In the genomic region with DNA sequence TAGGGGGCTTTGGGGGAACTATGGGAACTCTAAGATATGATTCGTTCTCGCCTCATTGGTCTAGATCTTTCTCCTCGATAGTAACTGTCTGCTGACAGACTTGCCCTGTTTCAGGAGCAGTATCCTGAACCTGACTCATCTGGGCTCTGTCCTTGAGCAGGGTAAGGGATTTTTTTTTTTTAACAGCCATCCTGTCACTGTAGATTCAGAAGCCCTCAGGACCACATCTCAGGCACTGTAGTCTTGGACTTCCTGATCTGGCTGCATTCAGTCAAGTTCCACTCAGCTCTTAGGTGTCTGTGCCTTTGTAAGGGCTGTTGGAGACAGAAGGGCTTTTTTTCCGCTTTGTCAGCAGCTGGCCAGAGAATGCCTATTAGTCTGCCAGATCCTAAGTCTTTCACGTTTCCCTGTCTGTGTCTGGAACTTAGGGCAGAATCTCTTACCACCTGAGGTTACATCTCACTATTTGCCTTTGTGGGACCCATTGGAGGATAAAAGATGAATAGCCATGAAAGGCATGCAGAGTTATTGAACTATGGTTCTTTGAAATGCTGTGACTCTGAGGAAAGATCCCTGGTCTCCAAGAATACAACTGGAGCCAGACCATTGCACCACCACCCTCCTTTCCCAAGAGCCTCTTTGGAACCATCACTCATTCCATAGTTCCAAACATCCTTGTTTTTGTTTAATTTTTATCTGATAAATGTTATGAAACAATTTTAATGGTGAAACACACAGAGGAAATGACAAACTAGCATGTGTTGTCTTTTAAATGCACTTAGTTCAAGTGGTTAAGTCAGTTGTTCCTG, we compare ENCODE assay signal across 8 cellular contexts. TPM values are rescaled to one million over a fixed set of nuclear protein-coding genes. Genes with fewer than 3 reads are reported as not detected.
DNase-seq lines count a peak whose midpoint lies in the region; ATAC-seq and TF ChIP-seq lines count a peak whose summit lies in the region.

No MANE protein-coding gene starts in this region.

- POLR2A ChIA-PET in activated CD4-positive, alpha-beta memory T cell treated with anti-CD3 and anti-CD28 coated beads, Interleukin-2, amount 10 ng/mL, durations not matched to agents 7 days and 5 days (lab: Charles Lee), result no interaction called here

- no peak overlapping the region for H3K14ac ChIP-seq in trophoblast cell (ENCODE audit: low read length)

- H4K91ac ChIP-seq in trophoblast cell (ENCODE audit: low read depth, low read length), result no peak overlapping the region

- H3K4me1 ChIP-seq in fibroblast of lung (ENCODE audit: control insufficient read depth, extremely low read depth, insufficient read depth, low read length), result peaks cover 44% of the 10 kb centered on the region
- peaks cover 18 to 29% of the 10 kb centered on the region in 2 experiments for H3K4me1 ChIP-seq in trophoblast cell (ENCODE audit: control insufficient read depth in 1 of 2, insufficient read depth in 2 of 2, low read length in 2 of 2)

- H3K18ac ChIP-seq in trophoblast cell (ENCODE audit: low read length), result no peak overlapping the region

- H4K20me1 ChIP-seq in fibroblast of lung (ENCODE audit: control insufficient read depth, extremely low read depth, insufficient read depth, low read length), result no peaks in the 10 kb centered on the region

- H3K4me3 Mint-ChIP-seq in activated CD4-positive, alpha-beta memory T cell treated with anti-CD3 and anti-CD28 coated beads, Interleukin-2, amount 10 ng/mL, durations not matched to agents 7 days and 5 days, result no peak overlapping the region

- H3K4me3 ChIP-seq in fibroblast of lung (replicated peaks in 1 of 4; ENCODE audit: control extremely low read depth in 1 of 4, insufficient read depth in 1 of 4, low read depth in 3 of 4, low read length in 4 of 4), result no peak overlapping the region
- H3K4me3 ChIP-seq in trophoblast cell (ENCODE audit: low read depth, low read length), result no peak overlapping the region

- H3K27ac Mint-ChIP-seq in activated CD4-positive, alpha-beta memory T cell treated with anti-CD3 and anti-CD28 coated beads, Interleukin-2, amount 10 ng/mL, durations not matched to agents 7 days and 5 days, result no peak overlapping the region

- H3K27me3 Mint-ChIP-seq in activated CD4-positive, alpha-beta memory T cell treated with anti-CD3 and anti-CD28 coated beads, Interleukin-2, amount 10 ng/mL, durations not matched to agents 7 days and 5 days, result peaks cover 13% of the 10 kb centered on the region

- H3K4me2 ChIP-seq in fibroblast of lung (ENCODE audit: extremely low read depth, insufficient read depth, low read length), result peak overlapping the region; percentile 17
- no peak overlapping the region for H3K4me2 ChIP-seq in trophoblast cell (ENCODE audit: low read length)

- H3K4me1 Mint-ChIP-seq in activated CD4-positive, alpha-beta memory T cell treated with anti-CD3 and anti-CD28 coated beads, Interleukin-2, amount 10 ng/mL, durations not matched to agents 7 days and 5 days, result peaks cover 7% of the 10 kb centered on the region

- no CpG with 5 or more reads among the region's 5 CpGs for WGBS in trophoblast cell (ENCODE audit: extremely low coverage, insufficient coverage, insufficient read length)

- H2AK5ac ChIP-seq in trophoblast cell (ENCODE audit: low read length), result no peak overlapping the region

- H2BK12ac ChIP-seq in trophoblast cell (ENCODE audit: low read length), result no peak overlapping the region

- H3K36me3 ChIP-seq in fibroblast of lung (ENCODE audit: control insufficient read depth, insufficient read depth, low read length), result no peaks in the 10 kb centered on the region
- H3K36me3 ChIP-seq in trophoblast cell (ENCODE audit: control insufficient read depth in 1 of 2, insufficient read depth in 2 of 2, low read length in 2 of 2), result no peaks in the 10 kb centered on the region

- no peak for TF ChIP-seq CTCF in fibroblast of lung (conservative IDR thresholded peaks at IDR 0.05 in 1 of 2, IDR thresholded peaks at IDR 0.05 in 1 of 2; ENCODE audit: low read depth in 1 of 2, low read length in 2 of 2)

- H3K79me1 ChIP-seq in trophoblast cell (ENCODE audit: low read length), result peaks cover 10% of the 10 kb centered on the region

- CTCF ChIA-PET in activated CD4-positive, alpha-beta memory T cell treated with anti-CD3 and anti-CD28 coated beads, Interleukin-2, amount 10 ng/mL, durations not matched to agents 7 days and 5 days (lab: Charles Lee), result no interaction called here

- H2AFZ ChIP-seq in fibroblast of lung (ENCODE audit: low read length) (no peak overlapping the region), trophoblast cell (ENCODE audit: insufficient read depth, low read length, poor library complexity) (no peak overlapping the region)

- DNase-seq in EH (ENCODE audit: low read depth), result peak; percentile 92
- peak; percentile 23 for DNase-seq in OCI-M1 (lab: John Stamatoyannopoulos, UW)
- DNase-seq in fibroblast of lung (ENCODE audit: low read depth in 2 of 2), result peak; percentile 94 to 95
- DNase-seq in trophoblast cell, result peak; percentile 32 to 37
- no peak for DNase-seq in activated CD4-positive, alpha-beta memory T cell treated with anti-CD3 and anti-CD28 coated beads, Interleukin-2, amount 10 ng/mL, durations not matched to agents 7 days and 5 days
- DNase-seq in NCI-H524 treated with DMSO at 0.1 percent for 48 hours (lab: John Stamatoyannopoulos, UW), result no peak
- DNase-seq in NCI-H1417 treated with DMSO at 0.1 percent for 48 hours (lab: John Stamatoyannopoulos, UW), result no peak

- no peak overlapping the region for H3K4ac ChIP-seq in trophoblast cell (ENCODE audit: low read depth, low read length)

- H3K79me2 ChIP-seq in fibroblast of lung (ENCODE audit: control insufficient read depth, insufficient read depth, low read length) (peaks cover 70% of the 10 kb centered on the region), trophoblast cell (ENCODE audit: control insufficient read depth, insufficient read depth, low read length, poor library complexity) (peaks cover 2% of the 10 kb centered on the region)

- no peaks in the 10 kb centered on the region for H3K9me3 Mint-ChIP-seq in activated CD4-positive, alpha-beta memory T cell treated with anti-CD3 and anti-CD28 coated beads, Interleukin-2, amount 10 ng/mL, durations not matched to agents 7 days and 5 days

- H3K27me3 ChIP-seq in fibroblast of lung (ENCODE audit: control insufficient read depth, insufficient read depth, low read length) (no peaks in the 10 kb centered on the region), trophoblast cell (ENCODE audit: insufficient read depth, low read length) (no peaks in the 10 kb centered on the region)

- H3K36me3 Mint-ChIP-seq in activated CD4-positive, alpha-beta memory T cell treated with anti-CD3 and anti-CD28 coated beads, Interleukin-2, amount 10 ng/mL, durations not matched to agents 7 days and 5 days (ENCODE audit: low read depth), result no peaks in the 10 kb centered on the region

- H3K27ac ChIP-seq in fibroblast of lung (ENCODE audit: insufficient read depth, low read length), result peak overlapping the region; percentile 69
- peak overlapping the region; percentile 85 for H3K27ac ChIP-seq in trophoblast cell (ENCODE audit: low read depth, low read length)

- ATAC-seq in HG03139 (IDR thresholded peaks at IDR 0.05; ENCODE audit: unreplicated experiment), result no peak

- no peak overlapping the region for H3K9ac ChIP-seq in fibroblast of lung (ENCODE audit: insufficient read depth, low read length)
- H3K9ac ChIP-seq in trophoblast cell (ENCODE audit: low read length), result no peak overlapping the region

- H4K8ac ChIP-seq in trophoblast cell (ENCODE audit: low read depth, low read length), result no peak overlapping the region

- H3K9me3 ChIP-seq in fibroblast of lung (ENCODE audit: control insufficient read depth, insufficient read depth, low read depth, low read length), result no peaks in the 10 kb centered on the region
- H3K9me3 ChIP-seq in trophoblast cell (ENCODE audit: insufficient read depth, low read depth, low read length), result no peaks in the 10 kb centered on the region

- H2BK5ac ChIP-seq in trophoblast cell (ENCODE audit: low read depth, low read length, poor library complexity), result peak overlapping the region; percentile 19

- no peak overlapping the region for H2BK120ac ChIP-seq in trophoblast cell (ENCODE audit: insufficient read depth, low read length, poor library complexity)

- no peak overlapping the region for H3K23ac ChIP-seq in trophoblast cell (ENCODE audit: low read length)

- H4K12ac ChIP-seq in trophoblast cell (ENCODE audit: low read depth, low read length), result no peak overlapping the region

RNA-seq across cellular contexts. Expression of a gene that starts 49.7 kb away (rescaled TPM):
- 265 and 414 TPM in 2 replicates for total RNA-seq in fibroblast of lung
- polyA plus RNA-seq in fibroblast of lung, result 110 and 178 TPM in 2 replicates
- polyA plus RNA-seq in fibroblast of lung (2012), result 116 and 225 TPM in 2 replicates
- polyA minus RNA-seq in fibroblast of lung (ENCODE audit: low replicate concordance), result 211 and 350 TPM in 2 replicates
- 51.7 and 53.8 TPM in 2 replicates for polyA plus RNA-seq in trophoblast cell (2013)
- total RNA-seq in activated CD4-positive, alpha-beta memory T cell treated with anti-CD3 and anti-CD28 coated beads, Interleukin-2, amount 10 ng/mL, durations not matched to agents 7 days and 5 days, result 100 to 1,000 TPM; 345 to 381 TPM

Comparison
In these comparisons a context has a peak if more than half of its experiments do, and no peak if none do; other contexts are left out.
1. DNase-seq: peak in EH (single experiment), OCI-M1 (single experiment), fibroblast of lung (2 of 2) and trophoblast cell (2 of 2); none in activated CD4-positive, alpha-beta memory T cell treated with anti-CD3 and anti-CD28 coated beads, Interleukin-2, amount 10 ng/mL, durations not matched to agents 7 days and 5 days (single experiment), NCI-H524 treated with DMSO at 0.1 percent for 48 hours (single experiment) and NCI-H1417 treated with DMSO at 0.1 percent for 48 hours (single experiment).